ENCODE assay signal across 19 cellular contexts in the genomic region with DNA sequence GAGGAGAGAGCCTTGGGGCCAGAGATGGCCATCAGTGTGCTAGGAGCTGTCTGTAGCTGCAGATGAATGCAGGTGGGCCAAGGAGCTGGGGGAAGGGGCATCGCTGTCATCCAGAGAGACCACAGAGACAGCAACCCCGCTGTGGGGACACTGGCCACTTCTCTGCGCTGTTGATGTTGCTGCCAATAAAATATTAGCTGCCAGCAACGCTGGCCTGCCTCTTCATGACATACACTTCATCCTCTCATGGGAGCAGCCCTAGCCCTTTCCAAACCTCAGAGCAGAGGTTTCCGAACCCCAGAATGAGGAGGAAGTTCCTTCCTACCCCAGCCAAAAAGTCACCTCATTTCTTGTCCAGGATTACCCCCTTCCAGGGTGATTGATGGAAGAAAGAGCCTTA.
"Had no signal": no experiment of that assay in that cellular context is flagged by ENCODE, and none has a peak within 500 bp of the region (broad histone marks: within the 10 kb centered on the region; RNA-seq: fewer than 3 reads in every experiment).

No MANE protein-coding gene starts in this region.

- H3K4me3 Mint-ChIP-seq: activated CD8-positive, alpha-beta T cell treated with anti-CD3 and anti-CD28 coated beads, Interleukin-2, amount 10 ng/mL, durations not matched to agents 7 days and 5 days; activated naive CD8-positive, alpha-beta T cell; brain; natural killer cell treated with Interleukin-12 subunit alpha and Interleukin-12 subunit beta and Interleukin-15 and Interleukin-18, amount 100 ng/mL, for 72 hours; stimulated activated memory B cell treated with anti-CD40 and anti-IgM and Interleukin-4, amounts not matched to agents 10 μg/mL and 1 μg/mL and 100 μg/mL, for 72 hours had no signal

- H3K27me3 Mint-ChIP-seq: progenitor cell of endocrine pancreas had no signal

- ATAC-seq: activated CD8-positive, alpha-beta T cell treated with anti-CD3 and anti-CD28 coated beads, Interleukin-2, amount 10 ng/mL, durations not matched to agents 7 days and 5 days; foreskin keratinocyte; left colon; stimulated activated memory B cell treated with anti-CD40 and anti-IgM and Interleukin-4, amounts not matched to agents 10 μg/mL and 1 μg/mL and 100 μg/mL, for 72 hours had no signal

- H3K4me3 ChIP-seq: tibial nerve had no signal

- H3K36me3 Mint-ChIP-seq: activated naive CD8-positive, alpha-beta T cell; stimulated activated memory B cell treated with anti-CD40 and anti-IgM and Interleukin-4, amounts not matched to agents 10 μg/mL and 1 μg/mL and 100 μg/mL, for 72 hours had no signal

- H3K27ac ChIP-seq: foreskin keratinocyte, tibial nerve had no signal

- H3K4me1 Mint-ChIP-seq: stimulated activated memory B cell treated with anti-CD40 and anti-IgM and Interleukin-4, amounts not matched to agents 10 μg/mL and 1 μg/mL and 100 μg/mL, for 72 hours had no signal

- DNase-seq: activated CD4-positive, alpha-beta T cell treated with anti-CD3 and anti-CD28 coated beads for 4 hours; activated CD8-positive, alpha-beta memory T cell treated with anti-CD3 and anti-CD28 coated beads, Interleukin-2, amount 50 U/mL, for 4 hours; activated CD8-positive, alpha-beta T cell treated with anti-CD3 and anti-CD28 coated beads, Interleukin-2, amount 10 ng/mL, durations not matched to agents 7 days and 5 days; activated gamma-delta T cell; activated T-cell treated with anti-CD3 and anti-CD28 coated beads, Interleukin-2, amount 50 U/mL, for 48 hours; amniotic stem cell; effector CD8-positive, alpha-beta T cell; foreskin keratinocyte; left colon; occipital lobe; stimulated activated CD4-positive, alpha-beta T cell treated with anti-CD3 and anti-CD28 coated beads, Interleukin-12 subunit alpha, Interleukin-12 subunit beta, amount 100 ng/mL, for 4 hours; stimulated activated CD4-positive, alpha-beta T cell treated with anti-CD3 and anti-CD28 coated beads, Interleukin-2, amount 100 ng/mL, for 24 hours; T-helper 2 cell had no signal

- H3K27ac Mint-ChIP-seq: activated CD8-positive, alpha-beta T cell treated with anti-CD3 and anti-CD28 coated beads, Interleukin-2, amount 10 ng/mL, durations not matched to agents 7 days and 5 days; activated naive CD8-positive, alpha-beta T cell; natural killer cell treated with Interleukin-12 subunit alpha and Interleukin-12 subunit beta and Interleukin-15 and Interleukin-18, amount 100 ng/mL, for 72 hours; progenitor cell of endocrine pancreas; stimulated activated memory B cell treated with anti-CD40 and anti-IgM and Interleukin-4, amounts not matched to agents 10 μg/mL and 1 μg/mL and 100 μg/mL, for 72 hours had no signal

- H3K27me3 ChIP-seq: foreskin keratinocyte, tibial nerve had no signal
